In genomic region chr6:15338462-15338861, GRCh38 we compare ENCODE assay signal across 13 cellular contexts.
DNase-seq lines count a peak whose midpoint lies in the region; ATAC-seq and TF ChIP-seq lines count a peak whose summit lies in the region.
"Had no signal": no experiment of that assay in that cellular context is flagged by ENCODE, and none has a peak within 500 bp of the region (broad histone marks: within the 10 kb centered on the region; RNA-seq: fewer than 3 reads in every experiment).

No MANE protein-coding gene starts in this region.

- DNase-seq in natural killer cell (no peak), NCI-H82 treated with DMSO at 0.1 percent for 48 hours (lab: John Stamatoyannopoulos, UW; ENCODE audit: unreplicated experiment) (peak; percentile 37), GOT3 (lab: John Stamatoyannopoulos, UW) (no peak), NCI-H146 (lab: John Stamatoyannopoulos, UW) (no peak)
- no peak for DNase-seq in natural killer cell treated with Interleukin-12 subunit alpha and Interleukin-12 subunit beta and Interleukin-15 and Interleukin-18, amount 100 ng/mL, for 72 hours (ENCODE audit: low spot score)
- no peak for DNase-seq in activated naive CD8-positive, alpha-beta T cell treated with anti-CD3 and anti-CD28 coated beads, Interleukin-2, amount 10 ng/mL, durations not matched to agents 7 days and 5 days
- DNase-seq: activated T-cell treated with anti-CD3 and anti-CD28 coated beads, Interleukin-2, amount 50 U/mL, for 48 hours; heart left ventricle; left colon had no signal

- TF ChIP-seq CTCF in natural killer cell (IDR thresholded peaks at IDR 0.05) = no peak

- H3K36me3 Mint-ChIP-seq in natural killer cell = no peaks in the 10 kb centered on the region
- no peaks in the 10 kb centered on the region for H3K36me3 Mint-ChIP-seq in natural killer cell treated with Interleukin-12 subunit alpha and Interleukin-12 subunit beta and Interleukin-15 and Interleukin-18, amount 100 ng/mL, for 72 hours
- H3K36me3 Mint-ChIP-seq in activated naive CD8-positive, alpha-beta T cell treated with anti-CD3 and anti-CD28 coated beads, Interleukin-2, amount 10 ng/mL, durations not matched to agents 7 days and 5 days = peaks cover 9% of the 10 kb centered on the region

- POLR2A ChIA-PET in activated naive CD8-positive, alpha-beta T cell treated with anti-CD3 and anti-CD28 coated beads, Interleukin-2, amount 10 ng/mL, durations not matched to agents 7 days and 5 days (lab: Charles Lee) = no interaction called here

- peaks cover 79 to 86% of the 10 kb centered on the region in 2 donors for H3K4me1 Mint-ChIP-seq in natural killer cell
- peaks cover 67 to 77% of the 10 kb centered on the region in 2 donors for H3K4me1 Mint-ChIP-seq in natural killer cell treated with Interleukin-12 subunit alpha and Interleukin-12 subunit beta and Interleukin-15 and Interleukin-18, amount 100 ng/mL, for 72 hours (ENCODE audit: low read depth in 2 of 2)
- peaks cover 69% of the 10 kb centered on the region for H3K4me1 Mint-ChIP-seq in activated naive CD8-positive, alpha-beta T cell treated with anti-CD3 and anti-CD28 coated beads, Interleukin-2, amount 10 ng/mL, durations not matched to agents 7 days and 5 days

- H3K9me3 Mint-ChIP-seq in natural killer cell = no peaks in the 10 kb centered on the region
- H3K9me3 Mint-ChIP-seq in natural killer cell treated with Interleukin-12 subunit alpha and Interleukin-12 subunit beta and Interleukin-15 and Interleukin-18, amount 100 ng/mL, for 72 hours = no peaks in the 10 kb centered on the region
- no peaks in the 10 kb centered on the region for H3K9me3 Mint-ChIP-seq in activated naive CD8-positive, alpha-beta T cell treated with anti-CD3 and anti-CD28 coated beads, Interleukin-2, amount 10 ng/mL, durations not matched to agents 7 days and 5 days

- intact Hi-C loops in natural killer cell (cut with micrococcal nuclease) = no loop called here

- ATAC-seq in natural killer cell (no peak), GM21717 (IDR thresholded peaks at IDR 0.05; ENCODE audit: unreplicated experiment) (no peak), HG03045 (IDR thresholded peaks at IDR 0.05; ENCODE audit: unreplicated experiment) (no peak)
- ATAC-seq in natural killer cell treated with Interleukin-12 subunit alpha and Interleukin-12 subunit beta and Interleukin-15 and Interleukin-18, amount 100 ng/mL, for 72 hours = no peak
- no peak for ATAC-seq in activated naive CD8-positive, alpha-beta T cell treated with anti-CD3 and anti-CD28 coated beads, Interleukin-2, amount 10 ng/mL, durations not matched to agents 7 days and 5 days (ENCODE audit: low read depth)
- ATAC-seq: esophagus mucosa, HCT116, left colon had no signal

- no peaks in the 10 kb centered on the region for H3K27me3 Mint-ChIP-seq in natural killer cell (ENCODE audit: low read depth in 2 of 2)
- H3K27me3 Mint-ChIP-seq in natural killer cell treated with Interleukin-12 subunit alpha and Interleukin-12 subunit beta and Interleukin-15 and Interleukin-18, amount 100 ng/mL, for 72 hours = no peaks in the 10 kb centered on the region
- H3K27me3 Mint-ChIP-seq in activated naive CD8-positive, alpha-beta T cell treated with anti-CD3 and anti-CD28 coated beads, Interleukin-2, amount 10 ng/mL, durations not matched to agents 7 days and 5 days = no peaks in the 10 kb centered on the region

- H3K4me3 Mint-ChIP-seq in natural killer cell = no peak overlapping the region
- no peak overlapping the region for H3K4me3 Mint-ChIP-seq in natural killer cell treated with Interleukin-12 subunit alpha and Interleukin-12 subunit beta and Interleukin-15 and Interleukin-18, amount 100 ng/mL, for 72 hours
- no peak overlapping the region for H3K4me3 Mint-ChIP-seq in activated naive CD8-positive, alpha-beta T cell treated with anti-CD3 and anti-CD28 coated beads, Interleukin-2, amount 10 ng/mL, durations not matched to agents 7 days and 5 days

- H3K27ac Mint-ChIP-seq in natural killer cell = peak overlapping the region; percentile 34 to 44
- no peak overlapping the region for H3K27ac Mint-ChIP-seq in natural killer cell treated with Interleukin-12 subunit alpha and Interleukin-12 subunit beta and Interleukin-15 and Interleukin-18, amount 100 ng/mL, for 72 hours
- H3K27ac Mint-ChIP-seq in activated naive CD8-positive, alpha-beta T cell treated with anti-CD3 and anti-CD28 coated beads, Interleukin-2, amount 10 ng/mL, durations not matched to agents 7 days and 5 days = peak overlapping the region; percentile 55

Comparison
In these comparisons a context has a peak if more than half of its experiments do, and no peak if none do; other contexts are left out.
1. H3K27ac Mint-ChIP-seq: peak in natural killer cell (2 of 2) and activated naive CD8-positive, alpha-beta T cell treated with anti-CD3 and anti-CD28 coated beads, Interleukin-2, amount 10 ng/mL, durations not matched to agents 7 days and 5 days (single experiment); none in natural killer cell treated with Interleukin-12 subunit alpha and Interleukin-12 subunit beta and Interleukin-15 and Interleukin-18, amount 100 ng/mL, for 72 hours (0 of 2).